Comparison of ENCODE assay signal across 9 cellular contexts in genomic region chr10:84148006-84148597, GRCh38. TPM values are rescaled to one million over a fixed set of nuclear protein-coding genes. Genes with fewer than 3 reads are reported as not detected.
DNase-seq lines count a peak whose midpoint lies in the region; ATAC-seq and TF ChIP-seq lines count a peak whose summit lies in the region.
"Not testable (repeated sequence)": the region's sequence is repeated elsewhere in the genome, so short reads cannot be mapped to it uniquely, and the experiment has no call there.
"Had no signal": no experiment of that assay in that cellular context is flagged by ENCODE, and none has a peak within 500 bp of the region (broad histone marks: within the 10 kb centered on the region; RNA-seq: fewer than 3 reads in every experiment).

No MANE protein-coding gene starts in this region.

- intact Hi-C loops in lower lobe of right lung (cut with DNase I); transverse colon (cut with DNase I; ENCODE audit: low total_unique reads): not testable (repeated sequence)

- in situ Hi-C loops in transverse colon (cut with MboI; ENCODE audit: low pct_ligation_motif_present in 1 of 4, low pct_unique_long_range_greater_than_20kb in 1 of 4, low sequenced_read_pairs in 3 of 4), result loop anchor here in 3 of 4 donors (5.0 to 25.0 kb wide), 3 partner anchors 57 to 189 kb away; partner anchors contain the start of gene CCSER2 (in 1 of the 3)

- not testable (repeated sequence) for H3K4me3 Mint-ChIP-seq in activated CD8-positive, alpha-beta T cell treated with anti-CD3 and anti-CD28 coated beads, Interleukin-2, amount 10 ng/mL, durations not matched to agents 7 days and 5 days

- CTCF ChIA-PET in activated CD8-positive, alpha-beta T cell treated with anti-CD3 and anti-CD28 coated beads, Interleukin-2, amount 10 ng/mL, durations not matched to agents 7 days and 5 days (lab: Charles Lee), result interaction anchor here (0.7 to 3.9 kb wide), 20 partner anchors 8 to 280 kb away, joined by 3 to 111 read pairs (median 6); partner anchors contain the start of genes CCSER2, CDHR1, GHITM and GPR15LG

- TF ChIP-seq CTCF in lower lobe of right lung (IDR thresholded peaks at IDR 0.05) (peak; percentile 71), transverse colon (IDR thresholded peaks at IDR 0.05) (peak; percentile 68 to 80 (median 70))

- not testable (repeated sequence) for H3K27ac ChIP-seq in lower lobe of right lung, transverse colon

- ATAC-seq in GM21526 (IDR thresholded peaks at IDR 0.05; ENCODE audit: low FRiP score, unreplicated experiment), result peak; percentile 45
- ATAC-seq in HG03460 (IDR thresholded peaks at IDR 0.05; ENCODE audit: unreplicated experiment), result peak; percentile 75
- peak; percentile 69 for ATAC-seq in activated CD8-positive, alpha-beta T cell treated with anti-CD3 and anti-CD28 coated beads, Interleukin-2, amount 10 ng/mL, durations not matched to agents 7 days and 5 days
- ATAC-seq in lower lobe of right lung, result peak in 1 of 2 donors; percentile 56

- H3K9me3 Mint-ChIP-seq in activated CD8-positive, alpha-beta T cell treated with anti-CD3 and anti-CD28 coated beads, Interleukin-2, amount 10 ng/mL, durations not matched to agents 7 days and 5 days (ENCODE audit: insufficient read depth), result not testable (repeated sequence)

- POLR2A ChIA-PET in activated CD8-positive, alpha-beta T cell treated with anti-CD3 and anti-CD28 coated beads, Interleukin-2, amount 10 ng/mL, durations not matched to agents 7 days and 5 days (lab: Charles Lee), result not testable (repeated sequence)

- not testable (repeated sequence) for H3K27me3 Mint-ChIP-seq in activated CD8-positive, alpha-beta T cell treated with anti-CD3 and anti-CD28 coated beads, Interleukin-2, amount 10 ng/mL, durations not matched to agents 7 days and 5 days (ENCODE audit: low read depth)

- peaks cover 100% of the 10 kb centered on the region for H3K36me3 ChIP-seq in lower lobe of right lung
- peaks cover 0 to 93% (median 42%) of the 10 kb centered on the region in 4 donors for H3K36me3 ChIP-seq in transverse colon

- not testable (repeated sequence) for H3K9me3 ChIP-seq in lower lobe of right lung, transverse colon

- H3K4me3 ChIP-seq in lower lobe of right lung, transverse colon: not testable (repeated sequence)

- H3K4me1 ChIP-seq in lower lobe of right lung, transverse colon: not testable (repeated sequence)

- H3K36me3 Mint-ChIP-seq in activated CD8-positive, alpha-beta T cell treated with anti-CD3 and anti-CD28 coated beads, Interleukin-2, amount 10 ng/mL, durations not matched to agents 7 days and 5 days (ENCODE audit: low read depth), result peaks cover 59% of the 10 kb centered on the region

- not testable (repeated sequence) for H3K4me1 Mint-ChIP-seq in activated CD8-positive, alpha-beta T cell treated with anti-CD3 and anti-CD28 coated beads, Interleukin-2, amount 10 ng/mL, durations not matched to agents 7 days and 5 days (ENCODE audit: low read depth)

- not testable (repeated sequence) for TF ChIP-seq POLR2A in transverse colon (IDR thresholded peaks at IDR 0.05)

- H3K27ac Mint-ChIP-seq in activated CD8-positive, alpha-beta T cell treated with anti-CD3 and anti-CD28 coated beads, Interleukin-2, amount 10 ng/mL, durations not matched to agents 7 days and 5 days, result not testable (repeated sequence)

- 78 to 81% methylated on average over 8 to 9 of the region's 9 CpGs for WGBS in transverse colon (ENCODE audit: low coverage in 1 of 2), 2 donors

- peak; percentile 22 for DNase-seq in DMS153 treated with DMSO at 0.1 percent for 48 hours (lab: John Stamatoyannopoulos, UW; ENCODE audit: unreplicated experiment)
- peak; percentile 15 for DNase-seq in NCI-H748 (lab: John Stamatoyannopoulos, UW; ENCODE audit: unreplicated experiment)
- DNase-seq in activated CD8-positive, alpha-beta T cell treated with anti-CD3 and anti-CD28 coated beads, Interleukin-2, amount 10 ng/mL, durations not matched to agents 7 days and 5 days, result peak; percentile 40
- peak; percentile 35 for DNase-seq in fibroblast of gingiva (ENCODE audit: low read depth)
- DNase-seq in lower lobe of right lung, transverse colon: not testable (repeated sequence)

- TF ChIP-seq EP300 in transverse colon (IDR thresholded peaks at IDR 0.05; ENCODE audit: low read depth), result not testable (repeated sequence)

- not testable (repeated sequence) for H3K27me3 ChIP-seq in lower lobe of right lung (ENCODE audit: low read depth); transverse colon

RNA-seq across cellular contexts. Expression of gene GHITM, which starts 8.8 kb away (rescaled TPM):
- total RNA-seq in activated CD8-positive, alpha-beta T cell treated with anti-CD3 and anti-CD28 coated beads, Interleukin-2, amount 10 ng/mL, durations not matched to agents 7 days and 5 days, result 100 to 1,000 TPM; 123 to 133 TPM
- total RNA-seq in lower lobe of right lung (109 TPM), transverse colon (100 to 1,000 TPM; 134 to 351 (median 225) TPM)

RNA-seq across cellular contexts. Expression of gene GPR15LG, which starts 25.5 kb away (rescaled TPM):
- total RNA-seq in activated CD8-positive, alpha-beta T cell treated with anti-CD3 and anti-CD28 coated beads, Interleukin-2, amount 10 ng/mL, durations not matched to agents 7 days and 5 days, result not detected
- total RNA-seq in lower lobe of right lung (not detected), transverse colon (100 to 1,000 TPM; 197 to 480 (median 266) TPM)
- total RNA-seq: pulmonary artery endothelial cell had no signal

RNA-seq across cellular contexts. Expression of gene CDHR1, which starts 46.2 kb away (rescaled TPM):
- under 1 TPM; 0.26 to 0.29 TPM for total RNA-seq in activated CD8-positive, alpha-beta T cell treated with anti-CD3 and anti-CD28 coated beads, Interleukin-2, amount 10 ng/mL, durations not matched to agents 7 days and 5 days
- total RNA-seq in lower lobe of right lung (0.24 TPM), transverse colon (100 to 1,000 TPM in 2 of 4 donors, 10 to 100 TPM in 2; 42.1 to 110 (median 75.5) TPM)
- total RNA-seq: pulmonary artery endothelial cell had no signal

Comparison
In these comparisons a context has a peak if more than half of its experiments do, and no peak if none do; other contexts are left out.
1. RNA of gene GPR15LG, which starts 25.5 kb away (total RNA-seq): 197 to 480 TPM in transverse colon; not detected in activated CD8-positive, alpha-beta T cell treated with anti-CD3 and anti-CD28 coated beads, Interleukin-2, amount 10 ng/mL, durations not matched to agents 7 days and 5 days and not detected in lower lobe of right lung (single experiment); every median in the first group is over 100 times any median in the second.
2. RNA of gene CDHR1, which starts 46.2 kb away (total RNA-seq): 42.1 to 110 TPM in transverse colon; 0.26 to 0.29 TPM in activated CD8-positive, alpha-beta T cell treated with anti-CD3 and anti-CD28 coated beads, Interleukin-2, amount 10 ng/mL, durations not matched to agents 7 days and 5 days and 0.24 TPM in lower lobe of right lung (single experiment); every median in the first group is over 10 times any median in the second.